1 cellular context compared by ENCODE assay signal in the genomic region with DNA sequence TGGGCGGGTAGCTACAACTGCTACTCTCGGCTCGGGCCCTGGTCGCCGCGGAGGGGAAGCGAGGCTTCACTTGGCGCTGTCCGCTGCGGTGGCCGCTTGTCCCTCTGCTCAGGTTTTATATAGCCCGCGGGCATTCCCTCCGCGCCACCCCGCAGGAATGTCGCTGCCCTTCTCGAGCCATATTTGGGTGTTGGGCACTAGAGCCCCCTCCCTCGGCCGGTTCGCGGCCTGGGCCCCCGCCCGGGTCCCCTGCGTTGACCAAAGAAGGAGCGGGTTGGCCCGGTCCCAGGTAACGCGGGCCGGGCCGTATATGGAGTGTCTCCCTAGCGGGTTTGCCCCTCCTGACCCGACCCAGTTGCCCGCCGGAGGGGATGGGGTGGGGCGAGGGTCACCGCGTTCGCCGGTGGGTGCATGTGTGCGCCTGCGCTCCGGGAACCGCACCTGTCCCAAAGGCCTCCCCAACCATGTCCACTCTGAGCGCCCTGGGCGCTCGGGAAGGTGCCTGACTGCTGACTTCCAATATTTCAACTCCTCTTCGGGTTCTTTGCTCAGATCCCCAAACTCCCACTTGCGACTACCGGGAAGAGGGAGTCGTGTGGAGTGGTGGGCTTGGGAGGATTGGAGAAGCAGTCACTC.
TF ChIP-seq lines count a peak whose summit lies in the region.

A gene (minus strand): TSS at position 90 of the 636 bp plus-strand sequence. CDS start 979 bp downstream, outside the sequence.

TF ChIP-seq in WTC11, 78 proteins besides CTCF, POLR2A, EP300 and RAD21 (continued from another document and continues in another):
- TF ChIP-seq, protein P1, sequence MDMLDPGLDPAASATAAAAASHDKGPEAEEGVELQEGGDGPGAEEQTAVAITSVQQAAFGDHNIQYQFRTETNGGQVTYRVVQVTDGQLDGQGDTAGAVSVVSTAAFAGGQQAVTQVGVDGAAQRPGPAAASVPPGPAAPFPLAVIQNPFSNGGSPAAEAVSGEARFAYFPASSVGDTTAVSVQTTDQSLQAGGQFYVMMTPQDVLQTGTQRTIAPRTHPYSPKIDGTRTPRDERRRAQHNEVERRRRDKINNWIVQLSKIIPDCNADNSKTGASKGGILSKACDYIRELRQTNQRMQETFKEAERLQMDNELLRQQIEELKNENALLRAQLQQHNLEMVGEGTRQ (CRISPR knock-in tag; IDR thresholded peaks at IDR 0.05), result no peak
- no peak for TF ChIP-seq GTF2I (CRISPR knock-in tag; conservative IDR thresholded peaks at IDR 0.05)
- TF ChIP-seq NR3C1 (CRISPR knock-in tag; conservative IDR thresholded peaks at IDR 0.05; ENCODE audit: low read depth), result no peak
- TF ChIP-seq ATF1 (CRISPR knock-in tag; IDR thresholded peaks at IDR 0.05), result no peak
- TF ChIP-seq OVOL2 (CRISPR knock-in tag; IDR thresholded peaks at IDR 0.05; ENCODE audit: borderline replicate concordance), result no peak
- TF ChIP-seq FOXJ3 (CRISPR knock-in tag; IDR thresholded peaks at IDR 0.05; ENCODE audit: borderline replicate concordance), result no peak
- TF ChIP-seq, protein P2, sequence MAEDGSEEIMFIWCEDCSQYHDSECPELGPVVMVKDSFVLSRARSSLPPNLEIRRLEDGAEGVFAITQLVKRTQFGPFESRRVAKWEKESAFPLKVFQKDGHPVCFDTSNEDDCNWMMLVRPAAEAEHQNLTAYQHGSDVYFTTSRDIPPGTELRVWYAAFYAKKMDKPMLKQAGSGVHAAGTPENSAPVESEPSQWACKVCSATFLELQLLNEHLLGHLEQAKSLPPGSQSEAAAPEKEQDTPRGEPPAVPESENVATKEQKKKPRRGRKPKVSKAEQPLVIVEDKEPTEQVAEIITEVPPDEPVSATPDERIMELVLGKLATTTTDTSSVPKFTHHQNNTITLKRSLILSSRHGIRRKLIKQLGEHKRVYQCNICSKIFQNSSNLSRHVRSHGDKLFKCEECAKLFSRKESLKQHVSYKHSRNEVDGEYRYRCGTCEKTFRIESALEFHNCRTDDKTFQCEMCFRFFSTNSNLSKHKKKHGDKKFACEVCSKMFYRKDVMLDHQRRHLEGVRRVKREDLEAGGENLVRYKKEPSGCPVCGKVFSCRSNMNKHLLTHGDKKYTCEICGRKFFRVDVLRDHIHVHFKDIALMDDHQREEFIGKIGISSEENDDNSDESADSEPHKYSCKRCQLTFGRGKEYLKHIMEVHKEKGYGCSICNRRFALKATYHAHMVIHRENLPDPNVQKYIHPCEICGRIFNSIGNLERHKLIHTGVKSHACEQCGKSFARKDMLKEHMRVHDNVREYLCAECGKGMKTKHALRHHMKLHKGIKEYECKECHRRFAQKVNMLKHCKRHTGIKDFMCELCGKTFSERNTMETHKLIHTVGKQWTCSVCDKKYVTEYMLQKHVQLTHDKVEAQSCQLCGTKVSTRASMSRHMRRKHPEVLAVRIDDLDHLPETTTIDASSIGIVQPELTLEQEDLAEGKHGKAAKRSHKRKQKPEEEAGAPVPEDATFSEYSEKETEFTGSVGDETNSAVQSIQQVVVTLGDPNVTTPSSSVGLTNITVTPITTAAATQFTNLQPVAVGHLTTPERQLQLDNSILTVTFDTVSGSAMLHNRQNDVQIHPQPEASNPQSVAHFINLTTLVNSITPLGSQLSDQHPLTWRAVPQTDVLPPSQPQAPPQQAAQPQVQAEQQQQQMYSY (CRISPR knock-in tag; IDR thresholded peaks at IDR 0.05), result no peak
- TF ChIP-seq, protein P3, sequence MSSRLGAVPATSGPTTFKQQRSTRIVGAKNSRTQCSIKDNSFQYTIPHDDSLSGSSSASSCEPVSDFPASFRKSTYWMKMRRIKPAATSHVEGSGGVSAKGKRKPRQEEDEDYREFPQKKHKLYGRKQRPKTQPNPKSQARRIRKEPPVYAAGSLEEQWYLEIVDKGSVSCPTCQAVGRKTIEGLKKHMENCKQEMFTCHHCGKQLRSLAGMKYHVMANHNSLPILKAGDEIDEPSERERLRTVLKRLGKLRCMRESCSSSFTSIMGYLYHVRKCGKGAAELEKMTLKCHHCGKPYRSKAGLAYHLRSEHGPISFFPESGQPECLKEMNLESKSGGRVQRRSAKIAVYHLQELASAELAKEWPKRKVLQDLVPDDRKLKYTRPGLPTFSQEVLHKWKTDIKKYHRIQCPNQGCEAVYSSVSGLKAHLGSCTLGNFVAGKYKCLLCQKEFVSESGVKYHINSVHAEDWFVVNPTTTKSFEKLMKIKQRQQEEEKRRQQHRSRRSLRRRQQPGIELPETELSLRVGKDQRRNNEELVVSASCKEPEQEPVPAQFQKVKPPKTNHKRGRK (CRISPR knock-in tag; IDR thresholded peaks at IDR 0.05; ENCODE audit: borderline replicate concordance), result no peak
- TF ChIP-seq TEAD4 (CRISPR knock-in tag; IDR thresholded peaks at IDR 0.05), result 0 out of 2 replicates have a peak, but pooled peaks have one; percentile 9
- TF ChIP-seq CBFB (CRISPR knock-in tag; IDR thresholded peaks at IDR 0.05; ENCODE audit: low read depth), result no peak
- no peak for TF ChIP-seq ZNF219 (CRISPR knock-in tag; IDR thresholded peaks at IDR 0.05; ENCODE audit: borderline replicate concordance)
- TF ChIP-seq, protein P4, sequence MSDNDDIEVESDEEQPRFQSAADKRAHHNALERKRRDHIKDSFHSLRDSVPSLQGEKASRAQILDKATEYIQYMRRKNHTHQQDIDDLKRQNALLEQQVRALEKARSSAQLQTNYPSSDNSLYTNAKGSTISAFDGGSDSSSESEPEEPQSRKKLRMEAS (CRISPR knock-in tag; IDR thresholded peaks at IDR 0.05), result peak; percentile 34; the same call in 1 of the 2 replicates
- no peak for TF ChIP-seq NFE2L1 (CRISPR knock-in tag; IDR thresholded peaks at IDR 0.05)
- TF ChIP-seq, protein P5, sequence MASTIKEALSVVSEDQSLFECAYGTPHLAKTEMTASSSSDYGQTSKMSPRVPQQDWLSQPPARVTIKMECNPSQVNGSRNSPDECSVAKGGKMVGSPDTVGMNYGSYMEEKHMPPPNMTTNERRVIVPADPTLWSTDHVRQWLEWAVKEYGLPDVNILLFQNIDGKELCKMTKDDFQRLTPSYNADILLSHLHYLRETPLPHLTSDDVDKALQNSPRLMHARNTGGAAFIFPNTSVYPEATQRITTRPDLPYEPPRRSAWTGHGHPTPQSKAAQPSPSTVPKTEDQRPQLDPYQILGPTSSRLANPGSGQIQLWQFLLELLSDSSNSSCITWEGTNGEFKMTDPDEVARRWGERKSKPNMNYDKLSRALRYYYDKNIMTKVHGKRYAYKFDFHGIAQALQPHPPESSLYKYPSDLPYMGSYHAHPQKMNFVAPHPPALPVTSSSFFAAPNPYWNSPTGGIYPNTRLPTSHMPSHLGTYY (CRISPR knock-in tag; IDR thresholded peaks at IDR 0.05), result no peak
- TF ChIP-seq CREM (CRISPR knock-in tag; IDR thresholded peaks at IDR 0.05), result no peak
- TF ChIP-seq SOX15 (CRISPR knock-in tag; IDR thresholded peaks at IDR 0.05), result no peak
- TF ChIP-seq, protein P6, sequence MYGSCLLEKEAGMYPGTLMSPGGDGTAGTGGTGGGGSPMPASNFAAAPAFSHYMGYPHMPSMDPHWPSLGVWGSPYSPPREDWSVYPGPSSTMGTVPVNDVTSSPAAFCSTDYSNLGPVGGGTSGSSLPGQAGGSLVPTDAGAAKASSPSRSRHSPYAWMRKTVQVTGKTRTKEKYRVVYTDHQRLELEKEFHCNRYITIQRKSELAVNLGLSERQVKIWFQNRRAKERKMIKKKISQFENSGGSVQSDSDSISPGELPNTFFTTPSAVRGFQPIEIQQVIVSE (CRISPR knock-in tag; IDR thresholded peaks at IDR 0.05; ENCODE audit: borderline replicate concordance), result no peak
- TF ChIP-seq, protein P7, sequence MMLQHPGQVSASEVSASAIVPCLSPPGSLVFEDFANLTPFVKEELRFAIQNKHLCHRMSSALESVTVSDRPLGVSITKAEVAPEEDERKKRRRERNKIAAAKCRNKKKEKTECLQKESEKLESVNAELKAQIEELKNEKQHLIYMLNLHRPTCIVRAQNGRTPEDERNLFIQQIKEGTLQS (CRISPR knock-in tag; conservative IDR thresholded peaks at IDR 0.05), result no peak
- TF ChIP-seq MYBL2 (CRISPR knock-in tag; IDR thresholded peaks at IDR 0.05), result 0 out of 2 replicates have a peak, but pooled peaks have one; percentile 34
- no peak for TF ChIP-seq KAT7 (CRISPR knock-in tag; IDR thresholded peaks at IDR 0.05; ENCODE audit: borderline replicate concordance)
- TF ChIP-seq JAZF1 (CRISPR knock-in tag; IDR thresholded peaks at IDR 0.05), result no peak
- TF ChIP-seq, protein P8, sequence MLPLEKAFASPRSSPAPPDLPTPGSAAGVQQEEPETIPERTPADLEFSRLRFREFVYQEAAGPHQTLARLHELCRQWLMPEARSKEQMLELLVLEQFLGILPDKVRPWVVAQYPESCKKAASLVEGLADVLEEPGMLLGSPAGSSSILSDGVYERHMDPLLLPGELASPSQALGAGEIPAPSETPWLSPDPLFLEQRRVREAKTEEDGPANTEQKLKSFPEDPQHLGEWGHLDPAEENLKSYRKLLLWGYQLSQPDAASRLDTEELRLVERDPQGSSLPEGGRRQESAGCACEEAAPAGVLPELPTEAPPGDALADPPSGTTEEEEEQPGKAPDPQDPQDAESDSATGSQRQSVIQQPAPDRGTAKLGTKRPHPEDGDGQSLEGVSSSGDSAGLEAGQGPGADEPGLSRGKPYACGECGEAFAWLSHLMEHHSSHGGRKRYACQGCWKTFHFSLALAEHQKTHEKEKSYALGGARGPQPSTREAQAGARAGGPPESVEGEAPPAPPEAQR (CRISPR knock-in tag; IDR thresholded peaks at IDR 0.05), result no peak
- TF ChIP-seq, protein P9, sequence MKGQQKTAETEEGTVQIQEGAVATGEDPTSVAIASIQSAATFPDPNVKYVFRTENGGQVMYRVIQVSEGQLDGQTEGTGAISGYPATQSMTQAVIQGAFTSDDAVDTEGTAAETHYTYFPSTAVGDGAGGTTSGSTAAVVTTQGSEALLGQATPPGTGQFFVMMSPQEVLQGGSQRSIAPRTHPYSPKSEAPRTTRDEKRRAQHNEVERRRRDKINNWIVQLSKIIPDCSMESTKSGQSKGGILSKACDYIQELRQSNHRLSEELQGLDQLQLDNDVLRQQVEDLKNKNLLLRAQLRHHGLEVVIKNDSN (CRISPR knock-in tag; IDR thresholded peaks at IDR 0.05), result no peak
- TF ChIP-seq MXD4 (CRISPR knock-in tag; IDR thresholded peaks at IDR 0.05; ENCODE audit: borderline replicate concordance), result no peak
- TF ChIP-seq, protein P10, sequence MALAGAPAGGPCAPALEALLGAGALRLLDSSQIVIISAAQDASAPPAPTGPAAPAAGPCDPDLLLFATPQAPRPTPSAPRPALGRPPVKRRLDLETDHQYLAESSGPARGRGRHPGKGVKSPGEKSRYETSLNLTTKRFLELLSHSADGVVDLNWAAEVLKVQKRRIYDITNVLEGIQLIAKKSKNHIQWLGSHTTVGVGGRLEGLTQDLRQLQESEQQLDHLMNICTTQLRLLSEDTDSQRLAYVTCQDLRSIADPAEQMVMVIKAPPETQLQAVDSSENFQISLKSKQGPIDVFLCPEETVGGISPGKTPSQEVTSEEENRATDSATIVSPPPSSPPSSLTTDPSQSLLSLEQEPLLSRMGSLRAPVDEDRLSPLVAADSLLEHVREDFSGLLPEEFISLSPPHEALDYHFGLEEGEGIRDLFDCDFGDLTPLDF (CRISPR knock-in tag; IDR thresholded peaks at IDR 0.05), result no peak
- no peak for TF ChIP-seq TP53 (CRISPR knock-in tag; IDR thresholded peaks at IDR 0.05)
- TF ChIP-seq, protein P11, sequence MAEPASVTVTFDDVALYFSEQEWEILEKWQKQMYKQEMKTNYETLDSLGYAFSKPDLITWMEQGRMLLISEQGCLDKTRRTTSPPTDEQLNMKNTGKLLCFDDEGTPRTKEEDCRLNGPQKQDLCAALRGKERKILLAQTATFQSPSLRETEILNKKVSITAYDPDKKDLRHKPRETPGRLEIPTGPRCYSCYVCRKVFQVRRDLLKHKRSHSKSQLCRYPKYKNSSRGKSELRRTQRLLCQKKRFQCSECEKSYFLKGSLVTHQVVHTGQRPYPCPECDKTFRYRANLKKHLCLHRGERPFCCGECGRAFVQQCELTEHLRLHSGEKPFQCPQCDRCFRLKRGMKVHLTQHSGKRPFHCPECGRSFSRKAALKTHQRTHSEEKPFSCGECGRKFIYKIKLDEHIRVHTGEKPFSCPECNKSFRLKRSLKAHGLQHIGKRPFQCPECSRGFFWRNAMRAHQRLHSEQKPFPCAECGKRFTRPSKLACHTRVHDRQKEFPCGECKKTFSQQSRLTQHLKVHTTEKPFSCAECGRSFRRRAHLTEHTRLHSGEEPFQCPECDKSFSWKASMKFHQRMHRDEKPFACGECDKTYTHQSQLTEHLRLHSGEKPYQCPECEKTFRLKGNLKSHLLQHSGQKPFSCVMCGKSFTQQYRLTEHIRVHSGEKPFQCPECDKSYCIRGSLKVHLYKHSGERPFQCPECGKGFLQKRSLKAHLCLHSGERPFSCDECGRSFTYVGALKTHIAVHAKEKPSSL (CRISPR knock-in tag; conservative IDR thresholded peaks at IDR 0.05), result no peak
- TF ChIP-seq ZNF396 (CRISPR knock-in tag; IDR thresholded peaks at IDR 0.05; ENCODE audit: borderline replicate concordance), result no peak
- TF ChIP-seq FOXK1 (CRISPR knock-in tag; IDR thresholded peaks at IDR 0.05), result no peak
- TF ChIP-seq, protein P12, sequence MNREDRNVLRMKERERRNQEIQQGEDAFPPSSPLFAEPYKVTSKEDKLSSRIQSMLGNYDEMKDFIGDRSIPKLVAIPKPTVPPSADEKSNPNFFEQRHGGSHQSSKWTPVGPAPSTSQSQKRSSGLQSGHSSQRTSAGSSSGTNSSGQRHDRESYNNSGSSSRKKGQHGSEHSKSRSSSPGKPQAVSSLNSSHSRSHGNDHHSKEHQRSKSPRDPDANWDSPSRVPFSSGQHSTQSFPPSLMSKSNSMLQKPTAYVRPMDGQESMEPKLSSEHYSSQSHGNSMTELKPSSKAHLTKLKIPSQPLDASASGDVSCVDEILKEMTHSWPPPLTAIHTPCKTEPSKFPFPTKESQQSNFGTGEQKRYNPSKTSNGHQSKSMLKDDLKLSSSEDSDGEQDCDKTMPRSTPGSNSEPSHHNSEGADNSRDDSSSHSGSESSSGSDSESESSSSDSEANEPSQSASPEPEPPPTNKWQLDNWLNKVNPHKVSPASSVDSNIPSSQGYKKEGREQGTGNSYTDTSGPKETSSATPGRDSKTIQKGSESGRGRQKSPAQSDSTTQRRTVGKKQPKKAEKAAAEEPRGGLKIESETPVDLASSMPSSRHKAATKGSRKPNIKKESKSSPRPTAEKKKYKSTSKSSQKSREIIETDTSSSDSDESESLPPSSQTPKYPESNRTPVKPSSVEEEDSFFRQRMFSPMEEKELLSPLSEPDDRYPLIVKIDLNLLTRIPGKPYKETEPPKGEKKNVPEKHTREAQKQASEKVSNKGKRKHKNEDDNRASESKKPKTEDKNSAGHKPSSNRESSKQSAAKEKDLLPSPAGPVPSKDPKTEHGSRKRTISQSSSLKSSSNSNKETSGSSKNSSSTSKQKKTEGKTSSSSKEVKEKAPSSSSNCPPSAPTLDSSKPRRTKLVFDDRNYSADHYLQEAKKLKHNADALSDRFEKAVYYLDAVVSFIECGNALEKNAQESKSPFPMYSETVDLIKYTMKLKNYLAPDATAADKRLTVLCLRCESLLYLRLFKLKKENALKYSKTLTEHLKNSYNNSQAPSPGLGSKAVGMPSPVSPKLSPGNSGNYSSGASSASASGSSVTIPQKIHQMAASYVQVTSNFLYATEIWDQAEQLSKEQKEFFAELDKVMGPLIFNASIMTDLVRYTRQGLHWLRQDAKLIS (CRISPR knock-in tag; IDR thresholded peaks at IDR 0.05; ENCODE audit: borderline replicate concordance), result no peak
- TF ChIP-seq, protein P13, sequence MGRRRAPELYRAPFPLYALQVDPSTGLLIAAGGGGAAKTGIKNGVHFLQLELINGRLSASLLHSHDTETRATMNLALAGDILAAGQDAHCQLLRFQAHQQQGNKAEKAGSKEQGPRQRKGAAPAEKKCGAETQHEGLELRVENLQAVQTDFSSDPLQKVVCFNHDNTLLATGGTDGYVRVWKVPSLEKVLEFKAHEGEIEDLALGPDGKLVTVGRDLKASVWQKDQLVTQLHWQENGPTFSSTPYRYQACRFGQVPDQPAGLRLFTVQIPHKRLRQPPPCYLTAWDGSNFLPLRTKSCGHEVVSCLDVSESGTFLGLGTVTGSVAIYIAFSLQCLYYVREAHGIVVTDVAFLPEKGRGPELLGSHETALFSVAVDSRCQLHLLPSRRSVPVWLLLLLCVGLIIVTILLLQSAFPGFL (CRISPR knock-in tag; IDR thresholded peaks at IDR 0.05; ENCODE audit: borderline replicate concordance), result no peak
